In genomic region chr4:147760695-147761094, GRCh38 we compare ENCODE assay signal across 14 cellular contexts. TPM values are rescaled to one million over a fixed set of nuclear protein-coding genes. Genes with fewer than 3 reads are reported as not detected.
DNase-seq lines count a peak whose midpoint lies in the region; ATAC-seq and TF ChIP-seq lines count a peak whose summit lies in the region.
"Had no signal": no experiment of that assay in that cellular context is flagged by ENCODE, and none has a peak within 500 bp of the region (broad histone marks: within the 10 kb centered on the region; RNA-seq: fewer than 3 reads in every experiment).

No MANE protein-coding gene starts in this region.

- H3K9me3 ChIP-seq in mammary epithelial cell (replicated peaks; ENCODE audit: insufficient read depth, low read length) = no peaks in the 10 kb centered on the region
- H3K9me3 ChIP-seq: right lobe of liver had no signal

- intact Hi-C loops in mammary epithelial cell (cut with micrococcal nuclease) = no loop called here

- BruUV-seq in mammary epithelial cell (replicated peaks; lab: Mats Ljungman, UMichigan) = no TSS peak

- no peaks in the 10 kb centered on the region for H3K36me3 ChIP-seq in mammary epithelial cell (ENCODE audit: insufficient read depth, low read length)
- H3K36me3 ChIP-seq: right lobe of liver had no signal

- H3K9ac ChIP-seq in mammary epithelial cell (ENCODE audit: insufficient read depth, low read length) = no peak overlapping the region

- peaks cover 23 to 31% of the 10 kb centered on the region in 2 donors for H3K4me1 Mint-ChIP-seq in immature natural killer cell
- H3K4me1 Mint-ChIP-seq: CD14-positive monocyte had no signal

- H3K36me3 Mint-ChIP-seq in immature natural killer cell = peaks cover 0 to 16% (median 0%) of the 10 kb centered on the region in 3 donors
- H3K36me3 Mint-ChIP-seq in activated naive CD4-positive, alpha-beta T cell treated with anti-CD3 and anti-CD28 coated beads, Interleukin-2, amount 50 U/mL, for 72 hours = no peaks in the 10 kb centered on the region
- H3K36me3 Mint-ChIP-seq: brain, CD14-positive monocyte had no signal

- 50% methylated on average over 1 of the region's 1 CpG for WGBS in mammary epithelial cell (ENCODE audit: low coverage, missing lambda C conversion rate)

- no peak overlapping the region for H3K27ac ChIP-seq in mammary epithelial cell (ENCODE audit: insufficient read depth, low read depth, low read length)
- H3K27ac ChIP-seq: right lobe of liver had no signal

- peak overlapping the region in 3 of 5 donors; percentile 16 to 41 (median 16) for H3K4me3 Mint-ChIP-seq in immature natural killer cell
- H3K4me3 Mint-ChIP-seq: brain; CD14-positive monocyte; T-helper 1 cell treated with Interleukin-12 subunit alpha and Interleukin-12 subunit beta and Interleukin-4 antibody, amounts not matched to agents 30 μg/mL and 1 μg/mL, for 36 hours had no signal

- no peak overlapping the region for H3K4me3 ChIP-seq in mammary epithelial cell (replicated peaks in 1 of 3; ENCODE audit: insufficient read depth in 1 of 3, low read depth in 2 of 3, low read length in 3 of 3)
- H3K4me3 ChIP-seq: right lobe of liver had no signal

- no peak for TF ChIP-seq CTCF in mammary epithelial cell (conservative IDR thresholded peaks at IDR 0.05 in 1 of 2, IDR thresholded peaks at IDR 0.05 in 1 of 2; ENCODE audit: extremely low read depth in 1 of 2, insufficient read depth in 1 of 2, low read depth in 1 of 2, low read length in 2 of 2)

- CTCF ChIA-PET in mammary epithelial cell (lab: Charles Lee; ENCODE audit: low non-redundant PET) = no interaction called here

- H3K27me3 ChIP-seq in mammary epithelial cell (ENCODE audit: insufficient read depth, low read length) = no peaks in the 10 kb centered on the region
- H3K27me3 ChIP-seq: right lobe of liver had no signal

- ATAC-seq in GM21529 (IDR thresholded peaks at IDR 0.05; ENCODE audit: unreplicated experiment) = peak; percentile 25
- ATAC-seq in activated naive CD4-positive, alpha-beta T cell treated with anti-CD3 and anti-CD28 coated beads, Interleukin-2, amount 50 U/mL, for 72 hours = no peak

- H4K20me1 ChIP-seq in mammary epithelial cell (ENCODE audit: insufficient read depth, low read length) = no peaks in the 10 kb centered on the region

- H3K4me2 ChIP-seq in mammary epithelial cell (ENCODE audit: insufficient read depth, low read depth, low read length) = no peak overlapping the region

- H2AFZ ChIP-seq in mammary epithelial cell (ENCODE audit: low read depth, low read length) = no peak overlapping the region

- peaks cover 87% of the 10 kb centered on the region for H3K79me2 ChIP-seq in mammary epithelial cell (ENCODE audit: insufficient read depth, low read length)

- H3K27ac Mint-ChIP-seq in immature natural killer cell = peak overlapping the region in 1 of 6 donors; percentile 30
- H3K27ac Mint-ChIP-seq in activated naive CD4-positive, alpha-beta T cell treated with anti-CD3 and anti-CD28 coated beads, Interleukin-2, amount 50 U/mL, for 72 hours = no peak overlapping the region
- H3K27ac Mint-ChIP-seq: T-helper 1 cell treated with Interleukin-12 subunit alpha and Interleukin-12 subunit beta and Interleukin-4 antibody, amounts not matched to agents 30 μg/mL and 1 μg/mL, for 36 hours had no signal

- in situ Hi-C loops in mammary epithelial cell (cut with MboI; ENCODE audit: low sequenced_read_pairs in 2 of 2) = no loop called here

- H3K9me3 Mint-ChIP-seq in immature natural killer cell = no peaks in the 10 kb centered on the region
- no peaks in the 10 kb centered on the region for H3K9me3 Mint-ChIP-seq in activated naive CD4-positive, alpha-beta T cell treated with anti-CD3 and anti-CD28 coated beads, Interleukin-2, amount 50 U/mL, for 72 hours
- H3K9me3 Mint-ChIP-seq: brain; CD14-positive monocyte; T-helper 1 cell treated with Interleukin-12 subunit alpha and Interleukin-12 subunit beta and Interleukin-4 antibody, amounts not matched to agents 30 μg/mL and 1 μg/mL, for 36 hours had no signal

- DNase-seq in COLO668 (lab: John Stamatoyannopoulos, UW; ENCODE audit: unreplicated experiment) (peak; percentile 31), NCI-H748 treated with DMSO at 0.1 percent for 48 hours (lab: John Stamatoyannopoulos, UW) (peak; percentile 18), immature natural killer cell (no peak), mammary epithelial cell (no peak), globus pallidus (ENCODE audit: low spot score) (no peak), LoVo (ENCODE audit: low spot score) (no peak)
- no peak for DNase-seq in activated naive CD4-positive, alpha-beta T cell treated with anti-CD3 and anti-CD28 coated beads, Interleukin-2, amount 50 U/mL, for 72 hours (ENCODE audit: low spot score in 2 of 2)
- DNase-seq: GOT3, NCI-H1930, right lobe of liver had no signal

- dilution Hi-C loops in mammary epithelial cell (cut with HindIII; ENCODE audit: low sequenced_read_pairs) = no loop called here

- peaks cover 17% of the 10 kb centered on the region for H3K4me1 ChIP-seq in mammary epithelial cell (ENCODE audit: insufficient read depth, low read length)
- H3K4me1 ChIP-seq: right lobe of liver had no signal

- peaks cover 2 to 3% (median 3%) of the 10 kb centered on the region in 3 donors for H3K27me3 Mint-ChIP-seq in immature natural killer cell (ENCODE audit: low read depth in 3 of 3)

RNA-seq across cellular contexts. Expression of gene ARHGAP10, which starts 28.8 kb away (rescaled TPM):
- polyA plus RNA-seq in immature natural killer cell (10 to 100 TPM in 1 of 3 donors, 1 to 10 TPM in 2; 5.3 to 13.2 (median 7.0) TPM), mammary epithelial cell (14.5 TPM)
- total RNA-seq in activated naive CD4-positive, alpha-beta T cell treated with anti-CD3 and anti-CD28 coated beads, Interleukin-2, amount 50 U/mL, for 72 hours = 1 to 10 TPM; 2.9 to 6.4 TPM
- total RNA-seq in mammary epithelial cell = 10 to 100 TPM; 22.5 to 28.8 TPM
- polyA minus RNA-seq in mammary epithelial cell = 35.8 TPM

Comparison
In these comparisons a context has a peak if more than half of its experiments do, and no peak if none do; other contexts are left out.
1. DNase-seq: peak in COLO668 (single experiment) and NCI-H748 treated with DMSO at 0.1 percent for 48 hours (single experiment); none in immature natural killer cell (0 of 3), activated naive CD4-positive, alpha-beta T cell treated with anti-CD3 and anti-CD28 coated beads, Interleukin-2, amount 50 U/mL, for 72 hours (0 of 2), mammary epithelial cell (single experiment), globus pallidus (single experiment) and LoVo (single experiment).